ENCODE assay signal across 27 cellular contexts in genomic region chr17:81810476-81810875, GRCh38. TPM values are rescaled to one million over a fixed set of nuclear protein-coding genes. Genes with fewer than 3 reads are reported as not detected.
"Had no signal": no experiment of that assay in that cellular context is flagged by ENCODE, and none has a peak within 500 bp of the region (broad histone marks: within the 10 kb centered on the region; RNA-seq: fewer than 3 reads in every experiment).

No MANE protein-coding gene starts in this region.

- H3K9ac ChIP-seq: KMS-11 had no signal

- ATAC-seq: K562, Right ventricle myocardium inferior, SK-N-SH treated with all-trans-retinoic acid at 6 μM for 48 hours had no signal

- H3K4me3 ChIP-seq: K562, PC-9, Peyer's patch, SJCRH30 had no signal

- H3K36me3 Mint-ChIP-seq: IgD-negative memory B cell had no signal

- H3K27ac Mint-ChIP-seq: IgD-negative memory B cell had no signal

- H2AFZ ChIP-seq: PC-9 had no signal

- FAIRE-seq: K562 had no signal

- H3K4me1 ChIP-seq: Peyer's patch had no signal

- H3K4me2 ChIP-seq: KMS-11, PC-9 had no signal

- DNase-seq: Kasumi-1, MM.1S, NCI-H1092 treated with DMSO at 0.1 percent for 48 hours, NCI-H1436, NCI-H187, NCI-H2029, NCI-H2081 treated with DMSO at 0.1 percent for 48 hours, NCI-H2171, NCI-H226, NCI-H446, NCI-H510A, NCI-H524 treated with DMSO at 0.1 percent for 48 hours, NCI-H69, NCI-H774, PC-9, Peyer's patch, SHP77 treated with DMSO at 0.1 percent for 48 hours, SJCRH30 had no signal

- H3K9me3 ChIP-seq: Peyer's patch, SJCRH30 had no signal

- H3K9me3 Mint-ChIP-seq: IgD-negative memory B cell had no signal

- H3K27ac ChIP-seq: KMS-11, PC-9, Peyer's patch, SJCRH30 had no signal

- H3K27me3 ChIP-seq: Peyer's patch had no signal

- H3K4me3 Mint-ChIP-seq: IgD-negative memory B cell had no signal

- H3K36me3 ChIP-seq: Peyer's patch, SJCRH30 had no signal

RNA-seq across cellular contexts. Expression of gene GCGR, which starts 6.5 kb away (rescaled TPM):
- total RNA-seq: HT1080, K562, M059J, OCI-LY7, PC-9, Right ventricle myocardium inferior, RPMI7951 had no signal
- polyA plus RNA-seq: IgD-negative memory B cell, K562 had no signal

RNA-seq across cellular contexts. Expression of gene PPP1R27, which starts 24.4 kb away (rescaled TPM):
- total RNA-seq: M059J, OCI-LY7, PC-9, Peyer's patch, Right ventricle myocardium inferior, RPMI7951, SJCRH30 had no signal
- polyA plus RNA-seq: IgD-negative memory B cell had no signal
